ENCODE assay signal across 29 cellular contexts in genomic region chrX:69630147-69630546, GRCh38. TPM values are rescaled to one million over a fixed set of nuclear protein-coding genes. Genes with fewer than 3 reads are reported as not detected.
"Had no signal": no experiment of that assay in that cellular context is flagged by ENCODE, and none has a peak within 500 bp of the region (broad histone marks: within the 10 kb centered on the region; RNA-seq: fewer than 3 reads in every experiment).

No MANE protein-coding gene starts in this region.

- H3K4me1 Mint-ChIP-seq: endodermal cell had no signal

- H3K4me3 Mint-ChIP-seq: dendritic cell treated with granulocyte-macrophage colony-stimulating factor and Interleukin-4, amounts not matched to agents 40 ng/mL and 50 ng/mL, for 4 days; effector memory CD8-positive, alpha-beta T cell; endodermal cell had no signal

- H3K27ac Mint-ChIP-seq: dendritic cell treated with granulocyte-macrophage colony-stimulating factor and Interleukin-4, amounts not matched to agents 40 ng/mL and 50 ng/mL, for 4 days; effector memory CD8-positive, alpha-beta T cell; endodermal cell had no signal

- H3K27me3 ChIP-seq: colonic mucosa, esophagus muscularis mucosa, esophagus squamous epithelium, foreskin keratinocyte, gastrocnemius medialis, gastroesophageal sphincter had no signal

- H3K36me3 ChIP-seq: colonic mucosa, esophagus muscularis mucosa, esophagus squamous epithelium, gastrocnemius medialis, gastroesophageal sphincter, heart left ventricle, heart right ventricle had no signal

- FAIRE-seq: endometrium, endothelial cell of umbilical vein, frontal cortex had no signal

- H3K9me3 ChIP-seq: colonic mucosa, esophagus muscularis mucosa, esophagus squamous epithelium, gastrocnemius medialis, gastroesophageal sphincter, heart left ventricle, heart right ventricle had no signal

- H3K4me1 ChIP-seq: colonic mucosa, esophagus squamous epithelium, foreskin keratinocyte, gastrocnemius medialis, gastroesophageal sphincter, heart left ventricle, heart right ventricle had no signal

- ATAC-seq: effector memory CD8-positive, alpha-beta T cell; esophagus mucosa; foreskin keratinocyte; gastrocnemius medialis; gastroesophageal sphincter; heart left ventricle; heart right ventricle had no signal

- H3K27me3 Mint-ChIP-seq: dendritic cell treated with granulocyte-macrophage colony-stimulating factor and Interleukin-4, amounts not matched to agents 40 ng/mL and 50 ng/mL, for 4 days; effector memory CD8-positive, alpha-beta T cell had no signal

- DNase-seq: colonic mucosa; cortex of kidney; dermis blood vessel endothelial cell; dorsolateral prefrontal cortex; effector CD4-positive, alpha-beta T cell; effector CD8-positive, alpha-beta T cell; effector memory CD4-positive, alpha-beta T cell; effector memory CD8-positive, alpha-beta T cell; endodermal cell; erythroblast; esophagus squamous epithelium; foreskin fibroblast; foreskin keratinocyte; foreskin melanocyte; gastrocnemius medialis; glutamatergic neuron; head of caudate nucleus; heart left ventricle; heart right ventricle had no signal

- H3K4me3 ChIP-seq: colonic mucosa, coronary artery, dorsolateral prefrontal cortex, esophagus muscularis mucosa, esophagus squamous epithelium, gastrocnemius medialis, gastroesophageal sphincter, heart left ventricle, heart right ventricle had no signal

- H3K9me3 Mint-ChIP-seq: dendritic cell treated with granulocyte-macrophage colony-stimulating factor and Interleukin-4, amounts not matched to agents 40 ng/mL and 50 ng/mL, for 4 days; effector memory CD8-positive, alpha-beta T cell had no signal

- H3K27ac ChIP-seq: colonic mucosa, coronary artery, dorsolateral prefrontal cortex, epithelial cell of prostate, esophagus muscularis mucosa, esophagus squamous epithelium, foreskin keratinocyte, gastrocnemius medialis, gastroesophageal sphincter, heart left ventricle, heart right ventricle had no signal

RNA-seq across cellular contexts. Expression of gene EDA, which starts 14.2 kb away (rescaled TPM):
- total RNA-seq: fibroblast of villous mesenchyme had no signal
